ENCODE assay signal across 1 cellular context in genomic region chr10:50629495-50630122, GRCh38.
A peak's percentile ranks its signal among the peaks of the same experiment; 100 is the strongest.
TF ChIP-seq lines count a peak whose summit lies in the region.

No MANE protein-coding gene starts in this region.

TF ChIP-seq in GM23338, 12 proteins besides CTCF, POLR2A, EP300 and RAD21:
- peak; percentile 69 for TF ChIP-seq ZNF462 (CRISPR knock-in tag; IDR thresholded peaks at IDR 0.05)
- TF ChIP-seq ZNF331 (CRISPR knock-in tag; IDR thresholded peaks at IDR 0.05; ENCODE audit: low read depth): no peak
TF ChIP-seq in GM23338: peak in this region for 1.
